Comparison of ENCODE assay signal across 13 cellular contexts in genomic region chr17:71071837-71072236, GRCh38.
DNase-seq lines count a peak whose midpoint lies in the region; ATAC-seq and TF ChIP-seq lines count a peak whose summit lies in the region.
"Had no signal": no experiment of that assay in that cellular context is flagged by ENCODE, and none has a peak within 500 bp of the region (broad histone marks: within the 10 kb centered on the region; RNA-seq: fewer than 3 reads in every experiment).

No MANE protein-coding gene starts in this region.

- DNase-seq in MCF 10A (ENCODE audit: unreplicated experiment) (peak; percentile 95), breast epithelium (ENCODE audit: low spot score in 2 of 2) (no peak), RWPE2 (ENCODE audit: low spot score) (peak; percentile 96), fibroblast of mammary gland (ENCODE audit: low read depth) (peak; percentile 100), stromal cell of bone marrow (ENCODE audit: low read depth) (peak; percentile 98), HEK293T (ENCODE audit: extremely low spot score) (no peak), T-helper 17 cell (no peak), DMS79 treated with DMSO at 0.1 percent for 48 hours (lab: John Stamatoyannopoulos, UW) (no peak)
- DNase-seq: activated T-cell treated with anti-CD3 and anti-CD28 coated beads, Interleukin-2, amount 50 U/mL, for 24 hours; cortex of kidney; immature natural killer cell; NCI-H2029 had no signal

- H3K4me3 ChIP-seq in breast epithelium (no peak overlapping the region), RWPE2 (ENCODE audit: severe bottlenecking) (no peak overlapping the region), fibroblast of mammary gland (ENCODE audit: control insufficient read depth, low read depth, low read length) (no peak overlapping the region)
- H3K4me3 ChIP-seq: GM12878 had no signal

- POLR2A ChIA-PET in MCF 10A (lab: Yijun Ruan, JAX) (interaction anchor here (0.6 kb wide), 1 partner anchor 213 kb away, joined by 7 read pairs; no protein-coding TSS in a partner anchor), HEK293T (lab: Yijun Ruan, JAX) (no interaction called here)

- BruUV-seq in MCF 10A (replicated peaks; lab: Mats Ljungman, UMichigan): no TSS peak

- H3K4me1 Mint-ChIP-seq in MCF 10A (ENCODE audit: insufficient read depth, unreplicated experiment) (peaks cover 14% of the 10 kb centered on the region), T-helper 17 cell (no peaks in the 10 kb centered on the region)
- H3K4me1 Mint-ChIP-seq: immature natural killer cell had no signal

- H3K27ac Mint-ChIP-seq in MCF 10A (ENCODE audit: low read depth, unreplicated experiment) (peak overlapping the region; percentile 87), T-helper 17 cell (no peak overlapping the region)
- H3K27ac Mint-ChIP-seq: activated T-cell treated with anti-CD3 and anti-CD28 coated beads, Interleukin-2, amount 50 U/mL, for 24 hours; immature natural killer cell had no signal

- no peaks in the 10 kb centered on the region for H3K27me3 ChIP-seq in breast epithelium
- H3K27me3 ChIP-seq in RWPE2 (ENCODE audit: insufficient read depth, poor library complexity, severe bottlenecking): no peaks in the 10 kb centered on the region

- no peak for TF ChIP-seq CTCF in MCF 10A (IDR thresholded peaks at IDR 0.05; ENCODE audit: unreplicated experiment)
- TF ChIP-seq CTCF in breast epithelium (IDR thresholded peaks at IDR 0.05): no peak
- TF ChIP-seq CTCF in RWPE2 (IDR thresholded peaks at IDR 0.05; ENCODE audit: poor library complexity, severe bottlenecking): no peak
- no peak for TF ChIP-seq CTCF in fibroblast of mammary gland (conservative IDR thresholded peaks at IDR 0.05; ENCODE audit: control insufficient read depth, insufficient read depth, low read depth, low read length)

- no peak for TF ChIP-seq POLR2A in breast epithelium (IDR thresholded peaks at IDR 0.05)

- H3K9me3 Mint-ChIP-seq in MCF 10A (ENCODE audit: unreplicated experiment): peaks cover 8% of the 10 kb centered on the region

- H3K4me3 Mint-ChIP-seq in MCF 10A (ENCODE audit: unreplicated experiment) (peak overlapping the region; percentile 2), T-helper 17 cell (no peak overlapping the region)
- H3K4me3 Mint-ChIP-seq: activated T-cell treated with anti-CD3 and anti-CD28 coated beads, Interleukin-2, amount 50 U/mL, for 24 hours; immature natural killer cell had no signal

- CTCF ChIA-PET in MCF 10A (lab: Yijun Ruan, JAX): interaction anchor here (0.5 kb wide), 1 partner anchor 1388 kb away, joined by 3 read pairs; no protein-coding TSS in a partner anchor
- CTCF ChIA-PET in HEK293T (lab: Yijun Ruan, JAX): no interaction called here

- H3K27ac ChIP-seq in breast epithelium (no peak overlapping the region), RWPE2 (ENCODE audit: poor library complexity, severe bottlenecking) (peak overlapping the region; percentile 64)

- no peaks in the 10 kb centered on the region for H3K27me3 Mint-ChIP-seq in MCF 10A (ENCODE audit: insufficient read depth, unreplicated experiment)
- no peaks in the 10 kb centered on the region for H3K27me3 Mint-ChIP-seq in T-helper 17 cell
- H3K27me3 Mint-ChIP-seq: activated T-cell treated with anti-CD3 and anti-CD28 coated beads, Interleukin-2, amount 50 U/mL, for 24 hours had no signal

- no peaks in the 10 kb centered on the region for H3K36me3 ChIP-seq in breast epithelium
- no peaks in the 10 kb centered on the region for H3K36me3 ChIP-seq in RWPE2 (ENCODE audit: low read depth)

- H3K4me1 ChIP-seq in breast epithelium: no peaks in the 10 kb centered on the region
- H3K4me1 ChIP-seq in RWPE2 (ENCODE audit: insufficient read depth, poor library complexity, severe bottlenecking): peaks cover 7% of the 10 kb centered on the region

- H3K36me3 Mint-ChIP-seq in MCF 10A (ENCODE audit: insufficient read depth, unreplicated experiment): no peaks in the 10 kb centered on the region
- no peaks in the 10 kb centered on the region for H3K36me3 Mint-ChIP-seq in T-helper 17 cell (ENCODE audit: low read depth)
- H3K36me3 Mint-ChIP-seq: immature natural killer cell had no signal

- H3K9me3 ChIP-seq in breast epithelium (no peaks in the 10 kb centered on the region), RWPE2 (ENCODE audit: severe bottlenecking) (no peaks in the 10 kb centered on the region), T-helper 17 cell (ENCODE audit: control insufficient read depth, low read length, poor library complexity, severe bottlenecking) (no peaks in the 10 kb centered on the region)

- intact Hi-C loops in MCF 10A (cut with micrococcal nuclease) (no loop called here), breast epithelium (cut with DNase I; ENCODE audit: low total_unique reads) (no loop called here)

- ATAC-seq in RWPE2 (ENCODE audit: low read depth) (peak; percentile 100), T-helper 17 cell (no peak)
- ATAC-seq: GM12878 had no signal

TF ChIP-seq in HEK293T, 16 proteins besides CTCF, POLR2A, EP300 and RAD21:
- TF ChIP-seq L3MBTL2 (conservative IDR thresholded peaks at IDR 0.05): no peak
- no peak for TF ChIP-seq FOXA1 (IDR thresholded peaks at IDR 0.05)
- no peak for TF ChIP-seq FOXK2 (IDR thresholded peaks at IDR 0.05)
- no peak for TF ChIP-seq ZNF384 (IDR thresholded peaks at IDR 0.05)
- TF ChIP-seq PKNOX1 (IDR thresholded peaks at IDR 0.05): no peak
- TF ChIP-seq CTBP1 (IDR thresholded peaks at IDR 0.05; ENCODE audit: borderline replicate concordance): no peak
- TF ChIP-seq ARNT (IDR thresholded peaks at IDR 0.05): no peak
- no peak for TF ChIP-seq TARDBP (IDR thresholded peaks at IDR 0.05)
- TF ChIP-seq LEF1 (IDR thresholded peaks at IDR 0.05; ENCODE audit: borderline replicate concordance): no peak
- TF ChIP-seq SUZ12 (IDR thresholded peaks at IDR 0.05): no peak
- TF ChIP-seq SP1 (IDR thresholded peaks at IDR 0.05): no peak
TF ChIP-seq in HEK293T: peak in this region for 0.

Comparison
In these comparisons a context has a peak if more than half of its experiments do, and no peak if none do; other contexts are left out.
1. DNase-seq: peak in MCF 10A (single experiment), RWPE2 (single experiment), fibroblast of mammary gland (single experiment) and stromal cell of bone marrow (single experiment); none in breast epithelium (0 of 2), HEK293T (single experiment), T-helper 17 cell (0 of 3) and DMS79 treated with DMSO at 0.1 percent for 48 hours (single experiment).